ENCODE assay signal across 8 cellular contexts in the genomic region with DNA sequence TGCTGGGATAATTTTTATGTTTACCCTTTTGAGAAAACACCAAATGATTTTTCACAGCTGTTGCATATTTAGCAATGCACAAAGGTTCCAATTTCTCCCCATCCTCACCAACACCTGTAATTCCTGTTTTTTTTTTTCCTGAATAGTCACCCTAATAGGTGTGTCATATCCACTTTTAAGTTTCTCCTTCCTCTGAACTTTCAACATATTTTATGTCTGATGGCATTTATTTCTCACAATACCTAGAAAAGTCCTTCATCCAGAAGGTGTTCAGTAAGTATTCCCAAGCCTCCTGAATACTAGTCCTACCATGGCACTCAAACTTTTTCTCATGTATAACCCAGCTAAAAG. TPM values are rescaled to one million over a fixed set of nuclear protein-coding genes. Genes with fewer than 3 reads are reported as not detected.
DNase-seq lines count a peak whose midpoint lies in the region; ATAC-seq and TF ChIP-seq lines count a peak whose summit lies in the region.

No MANE protein-coding gene starts in this region.

- H3K9me3 ChIP-seq in adrenal gland (replicated peaks in 1 of 3) (no peaks in the 10 kb centered on the region), left lung (no peaks in the 10 kb centered on the region), thymus (ENCODE audit: control insufficient read depth) (no peaks in the 10 kb centered on the region)

- H3K27ac ChIP-seq in adrenal gland (peak overlapping the region in 4 of 5 donors; percentile 92 to 96 (median 95)), left lung (peak overlapping the region; percentile 93 to 95), thymus (ENCODE audit: low read depth) (no peak overlapping the region)

- intact Hi-C loops in adrenal gland (cut with DNase I) = no loop called here
- intact Hi-C loops in left lung (cut with DNase I) = no loop called here

- peaks cover 0 to 56% of the 10 kb centered on the region in 2 donors for H3K36me3 ChIP-seq in adrenal gland (replicated peaks in 1 of 2)
- peaks cover 0 to 56% of the 10 kb centered on the region in 2 donors for H3K36me3 ChIP-seq in left lung
- peaks cover 30% of the 10 kb centered on the region for H3K36me3 ChIP-seq in thymus (ENCODE audit: control insufficient read depth, insufficient read depth)

- peaks cover 34% of the 10 kb centered on the region for H3K4me1 Mint-ChIP-seq in activated CD8-positive, alpha-beta memory T cell treated with anti-CD3 and anti-CD28 coated beads, Interleukin-2, amount 10 ng/mL, durations not matched to agents 7 days and 5 days

- H3K27me3 Mint-ChIP-seq in activated CD8-positive, alpha-beta memory T cell treated with anti-CD3 and anti-CD28 coated beads, Interleukin-2, amount 10 ng/mL, durations not matched to agents 7 days and 5 days = no peaks in the 10 kb centered on the region

- H3K9me3 Mint-ChIP-seq in activated CD8-positive, alpha-beta memory T cell treated with anti-CD3 and anti-CD28 coated beads, Interleukin-2, amount 10 ng/mL, durations not matched to agents 7 days and 5 days (ENCODE audit: low read depth) = no peaks in the 10 kb centered on the region

- TF ChIP-seq CTCF in adrenal gland (IDR thresholded peaks at IDR 0.05) (no peak), left lung (IDR thresholded peaks at IDR 0.05) (no peak), GM20000 (IDR thresholded peaks at IDR 0.05; ENCODE audit: extremely low read depth, missing control alignments) (no peak)

- TF ChIP-seq POLR2A in adrenal gland (IDR thresholded peaks at IDR 0.05) = no peak

- CTCF ChIA-PET in activated CD8-positive, alpha-beta memory T cell treated with anti-CD3 and anti-CD28 coated beads, Interleukin-2, amount 10 ng/mL, durations not matched to agents 7 days and 5 days (lab: Charles Lee) = interaction anchor here (0.6 to 3.9 kb wide), 8 partner anchors 10 to 544 kb away, joined by 3 to 16 read pairs (median 5); a partner anchor contains a TSS

- peak overlapping the region; percentile 95 for H3K27ac Mint-ChIP-seq in activated CD8-positive, alpha-beta memory T cell treated with anti-CD3 and anti-CD28 coated beads, Interleukin-2, amount 10 ng/mL, durations not matched to agents 7 days and 5 days

- H3K4me3 Mint-ChIP-seq in activated CD8-positive, alpha-beta memory T cell treated with anti-CD3 and anti-CD28 coated beads, Interleukin-2, amount 10 ng/mL, durations not matched to agents 7 days and 5 days = peak overlapping the region; percentile 100

- no peak for DNase-seq in activated CD8-positive, alpha-beta memory T cell treated with anti-CD3 and anti-CD28 coated beads, Interleukin-2, amount 10 ng/mL, durations not matched to agents 7 days and 5 days
- DNase-seq in activated CD8-positive, alpha-beta memory T cell treated with anti-CD3 and anti-CD28 coated beads, Interleukin-2, amount 50 U/mL, for 48 hours = no peak
- no peak for DNase-seq in adrenal gland
- no peak for DNase-seq in left lung
- DNase-seq in cerebellar nuclear complex (lab: John Stamatoyannopoulos, UW) = no peak
- DNase-seq in GM20000 (ENCODE audit: low spot score) = no peak
- no peak for DNase-seq in NOMO-1 treated with DMSO at 0.1 percent for 48 hours (lab: John Stamatoyannopoulos, UW; ENCODE audit: unreplicated experiment)

- peaks cover 15 to 49% of the 10 kb centered on the region in 2 donors for H3K4me1 ChIP-seq in adrenal gland (replicated peaks in 1 of 2)
- H3K4me1 ChIP-seq in left lung = peaks cover 22 to 78% of the 10 kb centered on the region in 2 donors
- H3K4me1 ChIP-seq in thymus (ENCODE audit: control insufficient read depth, insufficient read depth, low read length) = peaks cover 13% of the 10 kb centered on the region

- peaks cover 57% of the 10 kb centered on the region for H3K36me3 Mint-ChIP-seq in activated CD8-positive, alpha-beta memory T cell treated with anti-CD3 and anti-CD28 coated beads, Interleukin-2, amount 10 ng/mL, durations not matched to agents 7 days and 5 days

- H3K27me3 ChIP-seq in adrenal gland (no peaks in the 10 kb centered on the region), left lung (no peaks in the 10 kb centered on the region), thymus (ENCODE audit: control insufficient read depth, insufficient read depth) (no peaks in the 10 kb centered on the region)

- ATAC-seq in activated CD8-positive, alpha-beta memory T cell treated with anti-CD3 and anti-CD28 coated beads, Interleukin-2, amount 10 ng/mL, durations not matched to agents 7 days and 5 days = no peak
- no peak for ATAC-seq in left lung

- H3K4me3 ChIP-seq in adrenal gland (peak overlapping the region in 2 of 4 donors; percentile 76 to 86), left lung (peak overlapping the region; percentile 60 to 71), thymus (ENCODE audit: low read length) (peak overlapping the region; percentile 80)

RNA-seq across cellular contexts. Expression of a gene that starts 1.5 kb away (rescaled TPM):
- 1,000 to 10,000 TPM in 1 of 2 experiments, 100 to 1,000 TPM in 1; 941 to 1,094 TPM for total RNA-seq in activated CD8-positive, alpha-beta memory T cell treated with anti-CD3 and anti-CD28 coated beads, Interleukin-2, amount 10 ng/mL, durations not matched to agents 7 days and 5 days
- 1,000 to 10,000 TPM in 3 of 8 donors, 100 to 1,000 TPM in 5; 604 to 1,652 (median 938) TPM for total RNA-seq in adrenal gland
- polyA plus RNA-seq in adrenal gland = 1,000 to 10,000 TPM; 1,228 to 2,705 (median 2,245) TPM
- total RNA-seq in left lung = 100 to 1,000 TPM; 811 to 860 TPM
- 3,832 TPM for polyA plus RNA-seq in thymus

RNA-seq across cellular contexts. Expression of a gene that starts 8.1 kb away (rescaled TPM):
- 10 to 100 TPM; 30.3 to 31.3 TPM for total RNA-seq in activated CD8-positive, alpha-beta memory T cell treated with anti-CD3 and anti-CD28 coated beads, Interleukin-2, amount 10 ng/mL, durations not matched to agents 7 days and 5 days
- total RNA-seq in adrenal gland = 10 to 100 TPM; 10.8 to 20.0 (median 14.2) TPM
- 10 to 100 TPM in 1 of 3 donors, 1 to 10 TPM in 2; 4.9 to 16.5 (median 6.7) TPM for polyA plus RNA-seq in adrenal gland
- 10 to 100 TPM; 16.6 to 18.1 TPM for total RNA-seq in left lung
- polyA plus RNA-seq in thymus = 19.8 TPM

RNA-seq across cellular contexts. Expression of a gene that starts 39.4 kb away (rescaled TPM):
- 10 to 100 TPM; 22.5 TPM for total RNA-seq in activated CD8-positive, alpha-beta memory T cell treated with anti-CD3 and anti-CD28 coated beads, Interleukin-2, amount 10 ng/mL, durations not matched to agents 7 days and 5 days
- total RNA-seq in adrenal gland (10 to 100 TPM in 3 of 8 donors, 1 to 10 TPM in 5; 4.1 to 10.7 (median 8.4) TPM), left lung (10 to 100 TPM in 1 of 2 donors, 1 to 10 TPM in 1; 8.5 to 11.2 TPM)
- polyA plus RNA-seq in adrenal gland (1 to 10 TPM; 1.2 to 5.9 (median 2.1) TPM), thymus (4.5 TPM)
